Comparison of ENCODE assay signal across 5 cellular contexts in genomic region chr5:37996918-37997317, GRCh38.
"Had no signal": no experiment of that assay in that cellular context is flagged by ENCODE, and none has a peak within 500 bp of the region (broad histone marks: within the 10 kb centered on the region; RNA-seq: fewer than 3 reads in every experiment).

No MANE protein-coding gene starts in this region.

- ATAC-seq: HepG2, K562 had no signal

- H3K27ac ChIP-seq: HL-60 had no signal

- DNase-seq: IMR-90, KBM-7 had no signal

- H3K4me3 ChIP-seq: K562 had no signal

- FAIRE-seq: HepG2, K562 had no signal
